ENCODE assay signal across 9 cellular contexts in genomic region chr4:39062094-39062493, GRCh38. TPM values are rescaled to one million over a fixed set of nuclear protein-coding genes. Genes with fewer than 3 reads are reported as not detected.
DNase-seq lines count a peak whose midpoint lies in the region; ATAC-seq and TF ChIP-seq lines count a peak whose summit lies in the region.
"Had no signal": no experiment of that assay in that cellular context is flagged by ENCODE, and none has a peak within 500 bp of the region (broad histone marks: within the 10 kb centered on the region; RNA-seq: fewer than 3 reads in every experiment).

TSS of gene KLHL5 (plus strand) at chr4:39062232. CDS start at chr4:39062653, 421 bp downstream.

- no peak for DNase-seq in activated CD4-positive, alpha-beta T cell treated with anti-CD3 and anti-CD28 coated beads, Interleukin-2, amount 10 ng/mL, durations not matched to agents 7 days and 5 days
- no peak for DNase-seq in activated CD4-positive, alpha-beta T cell treated with anti-CD3 and anti-CD28 coated beads, Interleukin-2, amount 50 U/mL, for 4 hours
- peak; percentile 43 for DNase-seq in choroid plexus epithelial cell (ENCODE audit: low read depth)
- no peak for DNase-seq in upper lobe of right lung
- no peak for DNase-seq in GOT3 (lab: John Stamatoyannopoulos, UW)
- DNase-seq in T1000 (lab: John Stamatoyannopoulos, UW): no peak
- DNase-seq in NOMO-1 treated with dmso at 0.1 percent for 144 hours (lab: John Stamatoyannopoulos, UW; ENCODE audit: unreplicated experiment): no peak
- DNase-seq: naive thymus-derived CD8-positive, alpha-beta T cell had no signal

- H3K27ac Mint-ChIP-seq in activated CD4-positive, alpha-beta T cell treated with anti-CD3 and anti-CD28 coated beads, Interleukin-2, amount 10 ng/mL, durations not matched to agents 7 days and 5 days: no peak within 1 kb of the TSS

- H3K27me3 ChIP-seq in liver (ENCODE audit: control insufficient read depth in 4 of 4, insufficient read depth in 4 of 4, low read length in 3 of 4): no peaks in the 10 kb centered on the region
- H3K27me3 ChIP-seq in upper lobe of right lung: no peaks in the 10 kb centered on the region

- H3K4me1 ChIP-seq in liver (ENCODE audit: control insufficient read depth in 4 of 4, insufficient read depth in 4 of 4, low read length in 3 of 4) (peaks cover 1 to 6% (median 3%) of the 10 kb centered on the region in 4 donors), upper lobe of right lung (no peaks in the 10 kb centered on the region)

- no peak within 1 kb of the TSS for H3K9ac ChIP-seq in liver (ENCODE audit: low read depth in 1 of 2, low read length in 2 of 2)

- H3K36me3 ChIP-seq in liver (ENCODE audit: control insufficient read depth in 4 of 4, insufficient read depth in 3 of 4, low read depth in 1 of 4, low read length in 3 of 4): no peaks in the 10 kb centered on the region
- no peaks in the 10 kb centered on the region for H3K36me3 ChIP-seq in upper lobe of right lung

- H3K4me3 Mint-ChIP-seq in activated CD4-positive, alpha-beta T cell treated with anti-CD3 and anti-CD28 coated beads, Interleukin-2, amount 10 ng/mL, durations not matched to agents 7 days and 5 days: no peak within 1 kb of the TSS
- H3K4me3 Mint-ChIP-seq: naive thymus-derived CD8-positive, alpha-beta T cell had no signal

- peaks cover 4% of the 10 kb centered on the region for H3K4me1 Mint-ChIP-seq in activated CD4-positive, alpha-beta T cell treated with anti-CD3 and anti-CD28 coated beads, Interleukin-2, amount 10 ng/mL, durations not matched to agents 7 days and 5 days

- CTCF ChIA-PET in activated CD4-positive, alpha-beta T cell treated with anti-CD3 and anti-CD28 coated beads, Interleukin-2, amount 10 ng/mL, durations not matched to agents 7 days and 5 days (lab: Charles Lee): no interaction called here

- H3K27me3 Mint-ChIP-seq in activated CD4-positive, alpha-beta T cell treated with anti-CD3 and anti-CD28 coated beads, Interleukin-2, amount 10 ng/mL, durations not matched to agents 7 days and 5 days: no peaks in the 10 kb centered on the region
- H3K27me3 Mint-ChIP-seq: naive thymus-derived CD8-positive, alpha-beta T cell had no signal

- no peak within 1 kb of the TSS for H3K4me3 ChIP-seq in choroid plexus epithelial cell (ENCODE audit: low read depth, low read length)
- no peak within 1 kb of the TSS for H3K4me3 ChIP-seq in liver (ENCODE audit: low read depth in 1 of 3, low read length in 3 of 3)
- H3K4me3 ChIP-seq in upper lobe of right lung: no peak within 1 kb of the TSS

- intact Hi-C loops in upper lobe of right lung (cut with DNase I): no loop called here

- H3K9me3 Mint-ChIP-seq in activated CD4-positive, alpha-beta T cell treated with anti-CD3 and anti-CD28 coated beads, Interleukin-2, amount 10 ng/mL, durations not matched to agents 7 days and 5 days: no peaks in the 10 kb centered on the region
- H3K9me3 Mint-ChIP-seq: naive thymus-derived CD8-positive, alpha-beta T cell had no signal

- H3K27ac ChIP-seq in liver (ENCODE audit: low read depth in 1 of 2, low read length in 2 of 2) (no peak within 1 kb of the TSS), upper lobe of right lung (no peak within 1 kb of the TSS)

- ATAC-seq in upper lobe of right lung: no peak
- ATAC-seq: naive thymus-derived CD8-positive, alpha-beta T cell had no signal

- 52% methylated on average over 4 of the region's 4 CpGs for WGBS in liver

- TF ChIP-seq CTCF in choroid plexus epithelial cell (conservative IDR thresholded peaks at IDR 0.05; ENCODE audit: low read depth, low read length) (no peak), liver (IDR thresholded peaks at IDR 0.05; ENCODE audit: low read depth, low read length, missing input control) (no peak), upper lobe of right lung (IDR thresholded peaks at IDR 0.05) (no peak)

- TF ChIP-seq RAD21 in liver (IDR thresholded peaks at IDR 0.05): no peak

- H3K9me3 ChIP-seq in liver (ENCODE audit: control insufficient read depth in 4 of 4, low read length in 3 of 4): no peaks in the 10 kb centered on the region
- no peaks in the 10 kb centered on the region for H3K9me3 ChIP-seq in upper lobe of right lung

- H3K36me3 Mint-ChIP-seq in activated CD4-positive, alpha-beta T cell treated with anti-CD3 and anti-CD28 coated beads, Interleukin-2, amount 10 ng/mL, durations not matched to agents 7 days and 5 days (ENCODE audit: low read depth): peaks cover 4% of the 10 kb centered on the region

- POLR2A ChIA-PET in activated CD4-positive, alpha-beta T cell treated with anti-CD3 and anti-CD28 coated beads, Interleukin-2, amount 10 ng/mL, durations not matched to agents 7 days and 5 days (lab: Charles Lee): no interaction called here

TF ChIP-seq in liver, 16 proteins besides CTCF, POLR2A, EP300 and RAD21:
- TF ChIP-seq YY1 (IDR thresholded peaks at IDR 0.05) (no peak), HNF4G (IDR thresholded peaks at IDR 0.05) (no peak), FOXA2 (IDR thresholded peaks at IDR 0.05) (no peak), ZBTB33 (IDR thresholded peaks at IDR 0.05) (no peak), SP1 (IDR thresholded peaks at IDR 0.05) (no peak), EGR1 (IDR thresholded peaks at IDR 0.05; ENCODE audit: low read depth in 2 of 2) (no peak), ATF3 (IDR thresholded peaks at IDR 0.05) (no peak), REST (IDR thresholded peaks at IDR 0.05) (no peak), MAX (IDR thresholded peaks at IDR 0.05) (no peak), FOXA1 (IDR thresholded peaks at IDR 0.05) (no peak), JUND (IDR thresholded peaks at IDR 0.05) (no peak), NR2F2 (IDR thresholded peaks at IDR 0.05) (no peak), GABPA (IDR thresholded peaks at IDR 0.05 in 1 of 2, conservative IDR thresholded peaks at IDR 0.05 in 1 of 2) (no peak), TAF1 (conservative IDR thresholded peaks at IDR 0.05) (no peak), RXRA (IDR thresholded peaks at IDR 0.05) (no peak)
TF ChIP-seq in liver: peak in this region for 0.

RNA-seq across cellular contexts. Expression of gene KLHL5, which starts in this region (rescaled TPM):
- total RNA-seq in activated CD4-positive, alpha-beta T cell treated with anti-CD3 and anti-CD28 coated beads, Interleukin-2, amount 10 ng/mL, durations not matched to agents 7 days and 5 days: 10 to 100 TPM; 23.6 to 25.0 TPM
- total RNA-seq in liver (10 to 100 TPM; 23.9 to 65.4 TPM), upper lobe of right lung (34.0 TPM)
- polyA plus RNA-seq in liver: 10 to 100 TPM; 14.2 to 27.3 TPM
